1 cellular context compared by ENCODE assay signal in the genomic region with DNA sequence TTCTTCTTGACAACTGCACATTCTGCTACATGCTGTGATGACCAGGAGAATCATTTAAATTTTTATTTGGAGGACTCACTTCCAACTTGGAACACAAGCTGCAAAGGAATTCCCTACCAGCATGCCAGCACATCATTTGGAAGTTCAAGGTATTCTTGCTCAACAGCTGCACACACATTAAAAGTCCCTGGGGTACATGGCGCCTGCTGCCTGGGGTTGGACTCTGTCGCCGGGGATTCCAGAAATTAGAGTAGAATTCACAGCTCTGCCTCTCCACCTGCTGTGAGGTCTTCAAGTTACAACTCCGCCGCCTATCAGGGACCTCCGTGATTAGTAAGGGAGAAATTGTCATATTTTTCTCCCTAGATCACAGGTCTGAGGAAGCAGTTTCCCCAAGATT.
TF ChIP-seq lines count a peak whose summit lies in the region.

No MANE protein-coding gene starts in this region.

TF ChIP-seq in HCT116, 20 proteins besides CTCF, POLR2A, EP300 and RAD21 (continued from another document):
- TF ChIP-seq, protein P1, sequence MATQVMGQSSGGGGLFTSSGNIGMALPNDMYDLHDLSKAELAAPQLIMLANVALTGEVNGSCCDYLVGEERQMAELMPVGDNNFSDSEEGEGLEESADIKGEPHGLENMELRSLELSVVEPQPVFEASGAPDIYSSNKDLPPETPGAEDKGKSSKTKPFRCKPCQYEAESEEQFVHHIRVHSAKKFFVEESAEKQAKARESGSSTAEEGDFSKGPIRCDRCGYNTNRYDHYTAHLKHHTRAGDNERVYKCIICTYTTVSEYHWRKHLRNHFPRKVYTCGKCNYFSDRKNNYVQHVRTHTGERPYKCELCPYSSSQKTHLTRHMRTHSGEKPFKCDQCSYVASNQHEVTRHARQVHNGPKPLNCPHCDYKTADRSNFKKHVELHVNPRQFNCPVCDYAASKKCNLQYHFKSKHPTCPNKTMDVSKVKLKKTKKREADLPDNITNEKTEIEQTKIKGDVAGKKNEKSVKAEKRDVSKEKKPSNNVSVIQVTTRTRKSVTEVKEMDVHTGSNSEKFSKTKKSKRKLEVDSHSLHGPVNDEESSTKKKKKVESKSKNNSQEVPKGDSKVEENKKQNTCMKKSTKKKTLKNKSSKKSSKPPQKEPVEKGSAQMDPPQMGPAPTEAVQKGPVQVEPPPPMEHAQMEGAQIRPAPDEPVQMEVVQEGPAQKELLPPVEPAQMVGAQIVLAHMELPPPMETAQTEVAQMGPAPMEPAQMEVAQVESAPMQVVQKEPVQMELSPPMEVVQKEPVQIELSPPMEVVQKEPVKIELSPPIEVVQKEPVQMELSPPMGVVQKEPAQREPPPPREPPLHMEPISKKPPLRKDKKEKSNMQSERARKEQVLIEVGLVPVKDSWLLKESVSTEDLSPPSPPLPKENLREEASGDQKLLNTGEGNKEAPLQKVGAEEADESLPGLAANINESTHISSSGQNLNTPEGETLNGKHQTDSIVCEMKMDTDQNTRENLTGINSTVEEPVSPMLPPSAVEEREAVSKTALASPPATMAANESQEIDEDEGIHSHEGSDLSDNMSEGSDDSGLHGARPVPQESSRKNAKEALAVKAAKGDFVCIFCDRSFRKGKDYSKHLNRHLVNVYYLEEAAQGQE (IDR thresholded peaks at IDR 0.05; ENCODE audit: low read depth) = no peak
- TF ChIP-seq, protein P2, sequence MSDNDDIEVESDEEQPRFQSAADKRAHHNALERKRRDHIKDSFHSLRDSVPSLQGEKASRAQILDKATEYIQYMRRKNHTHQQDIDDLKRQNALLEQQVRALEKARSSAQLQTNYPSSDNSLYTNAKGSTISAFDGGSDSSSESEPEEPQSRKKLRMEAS (IDR thresholded peaks at IDR 0.05) = no peak
- TF ChIP-seq SIN3A (IDR thresholded peaks at IDR 0.05; ENCODE audit: low read depth) (no peak), ZNF274 (IDR thresholded peaks at IDR 0.05; ENCODE audit: low read depth, low read length) (no peak), POLR2AphosphoS5 (IDR thresholded peaks at IDR 0.05; ENCODE audit: low read depth, low read length) (no peak), SP1 (IDR thresholded peaks at IDR 0.05; ENCODE audit: low read depth) (no peak), CBX3 (IDR thresholded peaks at IDR 0.05; ENCODE audit: low read depth) (no peak), EGR1 (IDR thresholded peaks at IDR 0.05; ENCODE audit: low read depth) (no peak), EZH2phosphoT487 (IDR thresholded peaks at IDR 0.05; ENCODE audit: borderline replicate concordance) (no peak)
